In the genomic region with DNA sequence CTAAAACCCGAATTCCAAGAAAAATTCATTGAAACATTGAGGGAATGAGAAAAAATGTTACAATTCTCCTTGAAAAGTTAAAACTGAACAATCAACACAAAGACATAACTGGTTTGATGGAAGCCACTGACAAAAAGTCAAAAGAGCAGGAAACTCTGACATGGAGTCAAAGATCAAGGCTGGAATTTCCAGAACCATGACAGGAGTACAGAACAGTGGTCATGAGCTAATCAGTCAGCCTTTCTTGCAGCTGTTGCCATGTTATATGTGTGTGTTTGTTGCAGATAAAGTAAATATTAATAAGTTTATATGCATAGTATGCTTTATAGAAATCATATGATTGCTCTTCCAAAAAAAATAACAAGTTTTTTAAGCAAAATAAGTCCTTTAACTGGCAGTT, we compare ENCODE assay signal across 14 cellular contexts.
A peak's percentile ranks its signal among the peaks of the same experiment; 100 is the strongest.
DNase-seq lines count a peak whose midpoint lies in the region; ATAC-seq and TF ChIP-seq lines count a peak whose summit lies in the region.
"Had no signal": no experiment of that assay in that cellular context is flagged by ENCODE, and none has a peak within 500 bp of the region (broad histone marks: within the 10 kb centered on the region; RNA-seq: fewer than 3 reads in every experiment).

No MANE protein-coding gene starts in this region.

- H3K9me3 ChIP-seq in osteoblast (ENCODE audit: low read depth, low read length) (no peaks in the 10 kb centered on the region), testis (no peaks in the 10 kb centered on the region), ovary (no peaks in the 10 kb centered on the region)
- H3K9me3 ChIP-seq: A549 had no signal

- no peak overlapping the region for H3K4me2 ChIP-seq in osteoblast (ENCODE audit: insufficient read depth, low read length)
- H3K4me2 ChIP-seq: A549 had no signal

- no peak overlapping the region for H3K4me3 ChIP-seq in fibroblast of pulmonary artery (replicated peaks; ENCODE audit: low read depth, low read length)
- H3K4me3 ChIP-seq in osteoblast (ENCODE audit: insufficient read depth, low read length): no peak overlapping the region
- H3K4me3 ChIP-seq in testis: no peak overlapping the region
- H3K4me3 ChIP-seq in ovary: no peak overlapping the region
- H3K4me3 ChIP-seq: A549, GM12878, GM23248 had no signal

- no peaks in the 10 kb centered on the region for H3K79me2 ChIP-seq in osteoblast (ENCODE audit: insufficient read depth, low read length)

- H3K36me3 ChIP-seq in osteoblast (ENCODE audit: insufficient read depth, low read length): no peaks in the 10 kb centered on the region
- H3K36me3 ChIP-seq in testis (ENCODE audit: low read depth, missing control alignments): no peaks in the 10 kb centered on the region
- H3K36me3 ChIP-seq in ovary: no peaks in the 10 kb centered on the region

- 39 to 67% methylated on average over 1 of the region's 1 CpG for WGBS in testis, 2 donors
- 24 to 40% (median 26%) methylated on average over 1 of the region's 1 CpG for WGBS in ovary, 3 donors

- peak overlapping the region; percentile 66 for H3K27ac ChIP-seq in osteoblast (ENCODE audit: low read depth, low read length)
- no peak overlapping the region for H3K27ac ChIP-seq in testis
- no peak overlapping the region for H3K27ac ChIP-seq in ovary
- H3K27ac ChIP-seq: A549, GM23248 had no signal

- no peak for TF ChIP-seq EP300 in ovary (IDR thresholded peaks at IDR 0.05)

- H3K4me1 ChIP-seq in osteoblast (ENCODE audit: insufficient read depth, low read length) (peaks cover 28% of the 10 kb centered on the region), testis (no peaks in the 10 kb centered on the region), ovary (ENCODE audit: insufficient read depth) (no peaks in the 10 kb centered on the region)

- TF ChIP-seq POLR2A in testis (IDR thresholded peaks at IDR 0.05): no peak
- no peak for TF ChIP-seq POLR2A in ovary (IDR thresholded peaks at IDR 0.05)

- ATAC-seq in HG02840 (IDR thresholded peaks at IDR 0.05; ENCODE audit: low FRiP score, unreplicated experiment): no peak
- ATAC-seq: A549, GM12878 had no signal

- TF ChIP-seq CTCF in fibroblast of pulmonary artery (IDR thresholded peaks at IDR 0.05; ENCODE audit: low read length, missing control alignments): no peak
- TF ChIP-seq CTCF in osteoblast (IDR thresholded peaks at IDR 0.05; ENCODE audit: extremely low read depth, low read depth, low read length): no peak
- TF ChIP-seq CTCF in testis (IDR thresholded peaks at IDR 0.05): no peak
- TF ChIP-seq CTCF in ovary (IDR thresholded peaks at IDR 0.05): no peak

- DNase-seq in LHCN-M2 (ENCODE audit: low read depth) (peak; percentile 60), fibroblast of pulmonary artery (ENCODE audit: low read depth) (peak; percentile 21), osteoblast (ENCODE audit: insufficient read length, low spot score, missing footprints) (no peak), testis (no peak), ovary (no peak)
- DNase-seq: C1 segment of cervical spinal cord; Calu3; CD4-positive, alpha-beta T cell; DMS 273 treated with DMSO at 0.1 percent for 48 hours; DMS79; GM23248 had no signal

- intact Hi-C loops in testis (cut with DNase I; ENCODE audit: low total_unique reads): no loop called here
- intact Hi-C loops in ovary (cut with DNase I): no loop called here

- H4K20me1 ChIP-seq in osteoblast (ENCODE audit: insufficient read depth, low read length): no peaks in the 10 kb centered on the region

- H3K27me3 ChIP-seq in osteoblast (ENCODE audit: insufficient read depth, low read length) (no peaks in the 10 kb centered on the region), testis (no peaks in the 10 kb centered on the region), ovary (no peaks in the 10 kb centered on the region)

- H2AFZ ChIP-seq in osteoblast (ENCODE audit: low read length): no peak overlapping the region
- H2AFZ ChIP-seq: GM23248 had no signal

Comparison
In these comparisons a context has a peak if more than half of its experiments do, and no peak if none do; other contexts are left out.
1. DNase-seq: peak in LHCN-M2 (single experiment) and fibroblast of pulmonary artery (single experiment); none in osteoblast (single experiment), testis (single experiment) and ovary (0 of 5).